In the genomic region with DNA sequence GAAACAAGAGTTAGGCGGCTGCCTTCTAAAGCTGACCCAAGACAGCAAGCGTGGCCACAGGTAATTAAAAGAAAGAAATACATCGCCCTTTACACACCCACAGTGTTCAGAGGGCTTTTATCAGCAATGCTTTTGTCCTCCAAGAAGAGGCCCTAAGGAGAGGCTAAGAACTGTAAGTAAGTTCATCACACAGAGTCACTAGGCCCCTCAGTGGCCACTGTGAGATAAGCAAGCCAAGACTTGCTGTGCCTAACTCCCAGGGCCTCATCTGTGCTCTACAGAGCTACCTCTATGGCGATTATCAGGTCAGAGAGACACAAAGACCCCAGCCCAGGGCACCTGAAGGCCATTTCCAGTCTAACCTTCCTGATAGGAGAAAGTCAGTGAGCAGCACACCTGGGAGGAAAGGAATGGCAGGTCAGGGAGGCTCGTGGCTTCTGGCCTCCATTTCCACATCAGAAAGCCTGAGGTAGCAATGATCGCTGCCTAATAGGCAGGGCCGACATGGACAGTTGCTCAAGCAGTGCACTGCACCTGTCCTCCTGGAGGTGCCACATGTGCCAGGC, we compare ENCODE assay signal across 16 cellular contexts.
DNase-seq lines count a peak whose midpoint lies in the region; ATAC-seq and TF ChIP-seq lines count a peak whose summit lies in the region.
"Had no signal": no experiment of that assay in that cellular context is flagged by ENCODE, and none has a peak within 500 bp of the region (broad histone marks: within the 10 kb centered on the region; RNA-seq: fewer than 3 reads in every experiment).

No MANE protein-coding gene starts in this region.

- H3K4me3 ChIP-seq in fibroblast of the aortic adventitia (ENCODE audit: low read depth, low read length) (no peak overlapping the region), smooth muscle cell (no peak overlapping the region), aorta (ENCODE audit: low read length in 2 of 2) (no peak overlapping the region)
- H3K4me3 ChIP-seq: SJCRH30 had no signal

- H3K36me3 ChIP-seq in smooth muscle cell (ENCODE audit: low read depth) = no peaks in the 10 kb centered on the region
- H3K36me3 ChIP-seq in aorta (ENCODE audit: control insufficient read depth in 1 of 2, insufficient read depth in 2 of 2, low read length in 1 of 2) = no peaks in the 10 kb centered on the region
- H3K36me3 ChIP-seq: SJCRH30 had no signal

- TF ChIP-seq CTCF in fibroblast of the aortic adventitia (IDR thresholded peaks at IDR 0.05; ENCODE audit: insufficient read depth, low read length) (peak; percentile 3), smooth muscle cell (IDR thresholded peaks at IDR 0.05; ENCODE audit: borderline replicate concordance, insufficient read depth, poor library complexity, severe bottlenecking) (peak; percentile 11)

- H3K27ac ChIP-seq in smooth muscle cell (ENCODE audit: low read depth) = peak overlapping the region; percentile 42
- no peak overlapping the region for H3K27ac ChIP-seq in aorta (ENCODE audit: low read depth in 1 of 2, low read length in 2 of 2)
- H3K27ac ChIP-seq: KMS-11, SJCRH30 had no signal

- H3K4me1 ChIP-seq in smooth muscle cell (ENCODE audit: low read depth) (peaks cover 5% of the 10 kb centered on the region), aorta (ENCODE audit: control insufficient read depth in 1 of 2, insufficient read depth in 2 of 2, low read length in 2 of 2) (no peaks in the 10 kb centered on the region)
- H3K4me1 ChIP-seq: SJCRH30 had no signal

- H3K9me3 ChIP-seq in smooth muscle cell (replicated peaks; ENCODE audit: low read depth) (no peaks in the 10 kb centered on the region), aorta (ENCODE audit: control insufficient read depth, low read length) (peaks cover 5% of the 10 kb centered on the region)
- H3K9me3 ChIP-seq: SJCRH30 had no signal

- peak overlapping the region; percentile 66 for H3K4me2 ChIP-seq in smooth muscle cell
- H3K4me2 ChIP-seq: KMS-11 had no signal

- H3K27me3 ChIP-seq in smooth muscle cell (ENCODE audit: low read depth) (no peaks in the 10 kb centered on the region), aorta (ENCODE audit: control insufficient read depth in 1 of 2, insufficient read depth in 2 of 2, low read length in 1 of 2) (no peaks in the 10 kb centered on the region)
- H3K27me3 ChIP-seq: SJCRH30 had no signal

- DNase-seq in NCI-H524 (lab: John Stamatoyannopoulos, UW) (peak; percentile 3 to 42), NCI-H524 treated with DMSO at 0.1 percent for 48 hours (lab: John Stamatoyannopoulos, UW) (no peak), fibroblast of the aortic adventitia (ENCODE audit: low read depth) (peak; percentile 46), smooth muscle cell (lab: John Stamatoyannopoulos, UW; ENCODE audit: unreplicated experiment) (no peak), ecto neural progenitor cell (ENCODE audit: low spot score) (no peak), Ammon's horn (ENCODE audit: low spot score) (no peak), aorta (no peak)
- DNase-seq: activated CD4-positive, alpha-beta T cell treated with anti-CD3 and anti-CD28 coated beads for 36 hours; activated effector memory CD4-positive, alpha-beta T cell treated with anti-CD3 and anti-CD28 coated beads, Interleukin-2, amount 50 U/mL, for 16 hours; cortex of kidney; NCI-H2227 treated with DMSO at 0.1 percent for 48 hours; stimulated activated CD4-positive, alpha-beta T cell treated with anti-CD3 and anti-CD28 coated beads, Interleukin-12 subunit alpha, Interleukin-12 subunit beta, amount 100 ng/mL, for 4 hours had no signal

- WGBS in smooth muscle cell (ENCODE audit: low lambda C conversion rate) = 57% methylated on average over 7 of the region's 7 CpGs
- WGBS in aorta, 2 donors = 94 to 95% methylated on average over 7 of the region's 7 CpGs

- no peak overlapping the region for H2AFZ ChIP-seq in smooth muscle cell (ENCODE audit: low read depth)

- no peaks in the 10 kb centered on the region for H3K79me2 ChIP-seq in smooth muscle cell (ENCODE audit: low read depth)

- no peaks in the 10 kb centered on the region for H4K20me1 ChIP-seq in smooth muscle cell (ENCODE audit: low read depth)

- no peaks in the 10 kb centered on the region for H3F3A ChIP-seq in smooth muscle cell (ENCODE audit: low read depth)

- no peak overlapping the region for H3K9ac ChIP-seq in smooth muscle cell (ENCODE audit: low read depth)
- H3K9ac ChIP-seq: KMS-11 had no signal

- intact Hi-C loops in aorta (cut with DNase I) = no loop called here

- ATAC-seq in SK-N-SH treated with all-trans-retinoic acid at 6 μM for 48 hours (peak; percentile 87), aorta (ENCODE audit: low FRiP score) (no peak)
- ATAC-seq: activated CD4-positive, alpha-beta T cell treated with anti-CD3 and anti-CD28 coated beads for 36 hours; HCT116 had no signal

TF ChIP-seq in SK-N-SH treated with all-trans-retinoic acid at 6 μM for 48 hours, 23 proteins besides CTCF, POLR2A, EP300 and RAD21:
- TF ChIP-seq RARB (CRISPR knock-in tag; IDR thresholded peaks at IDR 0.05) = no peak
- TF ChIP-seq, protein P1, sequence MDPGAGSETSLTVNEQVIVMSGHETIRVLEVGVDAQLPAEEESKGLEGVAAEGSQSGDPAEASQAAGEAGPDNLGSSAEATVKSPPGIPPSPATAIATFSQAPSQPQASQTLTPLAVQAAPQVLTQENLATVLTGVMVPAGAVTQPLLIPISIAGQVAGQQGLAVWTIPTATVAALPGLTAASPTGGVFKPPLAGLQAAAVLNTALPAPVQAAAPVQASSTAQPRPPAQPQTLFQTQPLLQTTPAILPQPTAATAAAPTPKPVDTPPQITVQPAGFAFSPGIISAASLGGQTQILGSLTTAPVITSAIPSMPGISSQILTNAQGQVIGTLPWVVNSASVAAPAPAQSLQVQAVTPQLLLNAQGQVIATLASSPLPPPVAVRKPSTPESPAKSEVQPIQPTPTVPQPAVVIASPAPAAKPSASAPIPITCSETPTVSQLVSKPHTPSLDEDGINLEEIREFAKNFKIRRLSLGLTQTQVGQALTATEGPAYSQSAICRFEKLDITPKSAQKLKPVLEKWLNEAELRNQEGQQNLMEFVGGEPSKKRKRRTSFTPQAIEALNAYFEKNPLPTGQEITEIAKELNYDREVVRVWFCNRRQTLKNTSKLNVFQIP (CRISPR knock-in tag; IDR thresholded peaks at IDR 0.05; ENCODE audit: borderline replicate concordance, low read depth) = no peak
- TF ChIP-seq, protein P2, sequence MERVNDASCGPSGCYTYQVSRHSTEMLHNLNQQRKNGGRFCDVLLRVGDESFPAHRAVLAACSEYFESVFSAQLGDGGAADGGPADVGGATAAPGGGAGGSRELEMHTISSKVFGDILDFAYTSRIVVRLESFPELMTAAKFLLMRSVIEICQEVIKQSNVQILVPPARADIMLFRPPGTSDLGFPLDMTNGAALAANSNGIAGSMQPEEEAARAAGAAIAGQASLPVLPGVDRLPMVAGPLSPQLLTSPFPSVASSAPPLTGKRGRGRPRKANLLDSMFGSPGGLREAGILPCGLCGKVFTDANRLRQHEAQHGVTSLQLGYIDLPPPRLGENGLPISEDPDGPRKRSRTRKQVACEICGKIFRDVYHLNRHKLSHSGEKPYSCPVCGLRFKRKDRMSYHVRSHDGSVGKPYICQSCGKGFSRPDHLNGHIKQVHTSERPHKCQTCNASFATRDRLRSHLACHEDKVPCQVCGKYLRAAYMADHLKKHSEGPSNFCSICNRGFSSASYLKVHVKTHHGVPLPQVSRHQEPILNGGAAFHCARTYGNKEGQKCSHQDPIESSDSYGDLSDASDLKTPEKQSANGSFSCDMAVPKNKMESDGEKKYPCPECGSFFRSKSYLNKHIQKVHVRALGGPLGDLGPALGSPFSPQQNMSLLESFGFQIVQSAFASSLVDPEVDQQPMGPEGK (CRISPR knock-in tag; IDR thresholded peaks at IDR 0.05; ENCODE audit: borderline replicate concordance) = no peak

Comparison
In these comparisons a context has a peak if more than half of its experiments do, and no peak if none do; other contexts are left out.
1. DNase-seq: peak in NCI-H524 (2 of 2) and fibroblast of the aortic adventitia (single experiment); none in NCI-H524 treated with DMSO at 0.1 percent for 48 hours (single experiment), smooth muscle cell (single experiment), ecto neural progenitor cell (single experiment), Ammon's horn (single experiment) and aorta (0 of 2).